Comparison of ENCODE assay signal across 32 cellular contexts in genomic region chr12:90951418-90952110, GRCh38. TPM values are rescaled to one million over a fixed set of nuclear protein-coding genes. Genes with fewer than 3 reads are reported as not detected.
"Had no signal": no experiment of that assay in that cellular context is flagged by ENCODE, and none has a peak within 500 bp of the region (broad histone marks: within the 10 kb centered on the region; RNA-seq: fewer than 3 reads in every experiment).

No MANE protein-coding gene starts in this region.

- H3K4me1 ChIP-seq: gastrocnemius medialis, heart left ventricle, parathyroid adenoma, right atrium auricular region, tibial nerve, upper lobe of left lung had no signal

- H3K36me3 ChIP-seq: gastrocnemius medialis, heart left ventricle, neutrophil, right atrium auricular region, thoracic aorta, tibial nerve, upper lobe of left lung had no signal

- H3K4me3 ChIP-seq: dorsolateral prefrontal cortex, gastrocnemius medialis, heart left ventricle, hepatocyte, mucosa of descending colon, right atrium auricular region, thoracic aorta, tibial nerve, upper lobe of left lung had no signal

- H3K9me3 ChIP-seq: gastrocnemius medialis, heart left ventricle, mucosa of descending colon, neutrophil, right atrium auricular region, thoracic aorta, tibial nerve, upper lobe of left lung had no signal

- H3K27me3 ChIP-seq: dorsolateral prefrontal cortex, gastrocnemius medialis, heart left ventricle, hepatocyte, neutrophil, right atrium auricular region, tibial nerve, upper lobe of left lung had no signal

- FAIRE-seq: colon, islet of Langerhans, urothelium cell line had no signal

- DNase-seq: dorsolateral prefrontal cortex; effector CD4-positive, alpha-beta T cell; gastrocnemius medialis; heart left ventricle; mesenchymal stem cell; mucosa of descending colon; naive B cell; stimulated activated CD4-positive, alpha-beta T cell treated with anti-CD3 and anti-CD28 coated beads, Interleukin-15, amount 100 ng/mL, for 24 hours; stimulated activated CD4-positive, alpha-beta T cell treated with anti-CD3 and anti-CD28 coated beads, Interleukin-2, amount 100 ng/mL, for 48 hours; stimulated activated naive B cell treated with anti-CD40 and anti-IgM and Interleukin-4, amounts not matched to agents 10 μg/mL and 1 μg/mL and 100 μg/mL, for 72 hours; upper lobe of left lung had no signal

- H3K27ac ChIP-seq: dorsolateral prefrontal cortex, gastrocnemius medialis, heart left ventricle, hepatocyte, neutrophil, parathyroid adenoma, right atrium auricular region, thoracic aorta, tibial nerve, upper lobe of left lung had no signal

RNA-seq across cellular contexts. Expression of gene CCER1, which starts 3.4 kb away (rescaled TPM):
- total RNA-seq: cerebellum; dorsolateral prefrontal cortex; gastrocnemius medialis; heart left ventricle; hepatocyte; left lobe of liver; liver; lung microvascular endothelial cell; mesothelial cell of epicardium; mucosa of descending colon; natural killer cell treated with Interleukin-12 subunit alpha and Interleukin-12 subunit beta and Interleukin-15 and Interleukin-18, amount 100 ng/mL, for 72 hours; neural crest cell; omental fat pad; progenitor cell of endocrine pancreas; right atrium auricular region; sciatic nerve; skeletal muscle tissue; thoracic aorta; tibial nerve; upper lobe of left lung had no signal
- polyA plus RNA-seq: esophagus, heart left ventricle, hepatocyte, liver had no signal

RNA-seq across cellular contexts. Expression of gene EPYC, which starts 53.2 kb away (rescaled TPM):
- total RNA-seq: cerebellum; dorsolateral prefrontal cortex; gastrocnemius medialis; heart left ventricle; left lobe of liver; liver; lung microvascular endothelial cell; mesothelial cell of epicardium; mucosa of descending colon; natural killer cell treated with Interleukin-12 subunit alpha and Interleukin-12 subunit beta and Interleukin-15 and Interleukin-18, amount 100 ng/mL, for 72 hours; neural crest cell; omental fat pad; progenitor cell of endocrine pancreas; right atrium auricular region; sciatic nerve; thoracic aorta; tibial nerve; upper lobe of left lung had no signal
- polyA plus RNA-seq: esophagus, heart left ventricle, liver had no signal
